1 cellular context compared by ENCODE assay signal in genomic region chr7:143391462-143392404, GRCh38.
A peak's percentile ranks its signal among the peaks of the same experiment; 100 is the strongest.
TF ChIP-seq lines count a peak whose summit lies in the region.

No MANE protein-coding gene starts in this region.

TF ChIP-seq in HepG2, 621 proteins besides CTCF, POLR2A, EP300 and RAD21 (continued from another document and continues in another):
- no peak for TF ChIP-seq THAP8 (CRISPR knock-in tag; IDR thresholded peaks at IDR 0.05; ENCODE audit: borderline replicate concordance)
- TF ChIP-seq ZNF318 (CRISPR knock-in tag; IDR thresholded peaks at IDR 0.05): 0 out of 2 replicates have a peak, but pooled peaks have one; percentile 35
- TF ChIP-seq ZBTB1 (CRISPR knock-in tag; IDR thresholded peaks at IDR 0.05; ENCODE audit: borderline replicate concordance): no peak
- no peak for TF ChIP-seq MED13 (CRISPR knock-in tag; IDR thresholded peaks at IDR 0.05)
- TF ChIP-seq KIAA2018 (CRISPR knock-in tag; IDR thresholded peaks at IDR 0.05; ENCODE audit: borderline replicate concordance): no peak
- TF ChIP-seq, protein P1, sequence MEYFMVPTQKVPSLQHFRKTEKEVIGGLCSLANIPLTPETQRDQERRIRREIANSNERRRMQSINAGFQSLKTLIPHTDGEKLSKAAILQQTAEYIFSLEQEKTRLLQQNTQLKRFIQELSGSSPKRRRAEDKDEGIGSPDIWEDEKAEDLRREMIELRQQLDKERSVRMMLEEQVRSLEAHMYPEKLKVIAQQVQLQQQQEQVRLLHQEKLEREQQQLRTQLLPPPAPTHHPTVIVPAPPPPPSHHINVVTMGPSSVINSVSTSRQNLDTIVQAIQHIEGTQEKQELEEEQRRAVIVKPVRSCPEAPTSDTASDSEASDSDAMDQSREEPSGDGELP (IDR thresholded peaks at IDR 0.05; ENCODE audit: borderline replicate concordance, low read depth): no peak
- 0 out of 4 replicates have a peak, but pooled peaks of 1 of the 2 experiments have one; percentile 61 for TF ChIP-seq KLF16 (CRISPR knock-in tag; IDR thresholded peaks at IDR 0.05)
- no peak for TF ChIP-seq FOSL1 (CRISPR knock-in tag; IDR thresholded peaks at IDR 0.05; ENCODE audit: borderline replicate concordance)
- TF ChIP-seq ZBTB3 (CRISPR knock-in tag; IDR thresholded peaks at IDR 0.05; ENCODE audit: borderline replicate concordance, low read depth): no peak
- TF ChIP-seq MED1 (CRISPR knock-in tag; IDR thresholded peaks at IDR 0.05): 0 out of 2 replicates have a peak, but pooled peaks have one; percentile 29
- TF ChIP-seq PRDM15 (CRISPR knock-in tag; IDR thresholded peaks at IDR 0.05): no peak
- TF ChIP-seq ZBTB7B (CRISPR knock-in tag; IDR thresholded peaks at IDR 0.05): no peak
- TF ChIP-seq ZBTB38 (CRISPR knock-in tag; IDR thresholded peaks at IDR 0.05): peak; percentile 95
- TF ChIP-seq, protein P2, sequence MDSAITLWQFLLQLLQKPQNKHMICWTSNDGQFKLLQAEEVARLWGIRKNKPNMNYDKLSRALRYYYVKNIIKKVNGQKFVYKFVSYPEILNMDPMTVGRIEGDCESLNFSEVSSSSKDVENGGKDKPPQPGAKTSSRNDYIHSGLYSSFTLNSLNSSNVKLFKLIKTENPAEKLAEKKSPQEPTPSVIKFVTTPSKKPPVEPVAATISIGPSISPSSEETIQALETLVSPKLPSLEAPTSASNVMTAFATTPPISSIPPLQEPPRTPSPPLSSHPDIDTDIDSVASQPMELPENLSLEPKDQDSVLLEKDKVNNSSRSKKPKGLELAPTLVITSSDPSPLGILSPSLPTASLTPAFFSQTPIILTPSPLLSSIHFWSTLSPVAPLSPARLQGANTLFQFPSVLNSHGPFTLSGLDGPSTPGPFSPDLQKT (CRISPR knock-in tag; IDR thresholded peaks at IDR 0.05; ENCODE audit: borderline replicate concordance): no peak
- TF ChIP-seq MEIS2 (CRISPR knock-in tag; IDR thresholded peaks at IDR 0.05): no peak
- no peak for TF ChIP-seq ZNF292 (CRISPR knock-in tag; IDR thresholded peaks at IDR 0.05; ENCODE audit: borderline replicate concordance, low read depth)
- no peak for TF ChIP-seq ZNF224 (CRISPR knock-in tag; IDR thresholded peaks at IDR 0.05)
- no peak for TF ChIP-seq ZNF557 (CRISPR knock-in tag; IDR thresholded peaks at IDR 0.05)
- no peak for TF ChIP-seq PHF8 (CRISPR knock-in tag; IDR thresholded peaks at IDR 0.05)
- TF ChIP-seq, protein P3, sequence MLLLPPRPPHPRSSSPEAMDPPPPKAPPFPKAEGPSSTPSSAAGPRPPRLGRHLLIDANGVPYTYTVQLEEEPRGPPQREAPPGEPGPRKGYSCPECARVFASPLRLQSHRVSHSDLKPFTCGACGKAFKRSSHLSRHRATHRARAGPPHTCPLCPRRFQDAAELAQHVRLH (CRISPR knock-in tag; IDR thresholded peaks at IDR 0.05; ENCODE audit: borderline replicate concordance, low read depth): no peak
- TF ChIP-seq NR2F6 (IDR thresholded peaks at IDR 0.05): no peak
- peak; percentile 43 for TF ChIP-seq NR2F6 (CRISPR knock-in tag; IDR thresholded peaks at IDR 0.05)
- no peak for TF ChIP-seq DMAP1 (CRISPR knock-in tag; IDR thresholded peaks at IDR 0.05)
- no peak for TF ChIP-seq KDM5A (IDR thresholded peaks at IDR 0.05; ENCODE audit: borderline replicate concordance, low read length)
